In the genomic region with DNA sequence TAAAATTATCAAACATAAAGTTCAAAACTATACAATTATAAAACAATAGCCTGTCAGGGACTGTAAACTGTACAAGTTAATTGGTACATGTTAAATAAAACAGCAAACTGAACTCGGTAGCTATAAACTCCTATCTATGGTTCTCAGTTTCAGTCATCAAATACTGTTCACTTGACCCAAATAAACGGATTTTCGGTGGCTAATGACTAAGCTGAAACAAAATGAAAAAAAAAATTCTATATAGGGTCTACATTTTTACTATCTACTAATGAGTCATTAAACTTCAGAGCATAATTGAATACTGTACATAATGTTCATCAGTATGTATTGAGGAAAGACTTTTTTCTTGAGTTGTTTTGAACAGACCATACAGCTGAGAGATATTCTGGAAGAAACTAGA, we compare ENCODE assay signal across 1 cellular context.
TF ChIP-seq lines count a peak whose summit lies in the region.

No MANE protein-coding gene starts in this region.

TF ChIP-seq in HepG2, 621 proteins besides CTCF, POLR2A, EP300 and RAD21:
- TF ChIP-seq ZBTB8A (CRISPR knock-in tag; IDR thresholded peaks at IDR 0.05; ENCODE audit: borderline replicate concordance, low read depth) (no peak), CBX2 (IDR thresholded peaks at IDR 0.05; ENCODE audit: low read depth, low read length) (0 out of 2 replicates have a peak, but pooled peaks have one; percentile 48), CBX2 (CRISPR knock-in tag; IDR thresholded peaks at IDR 0.05; ENCODE audit: low read depth) (no peak)
